ENCODE assay signal across 14 cellular contexts in the genomic region with DNA sequence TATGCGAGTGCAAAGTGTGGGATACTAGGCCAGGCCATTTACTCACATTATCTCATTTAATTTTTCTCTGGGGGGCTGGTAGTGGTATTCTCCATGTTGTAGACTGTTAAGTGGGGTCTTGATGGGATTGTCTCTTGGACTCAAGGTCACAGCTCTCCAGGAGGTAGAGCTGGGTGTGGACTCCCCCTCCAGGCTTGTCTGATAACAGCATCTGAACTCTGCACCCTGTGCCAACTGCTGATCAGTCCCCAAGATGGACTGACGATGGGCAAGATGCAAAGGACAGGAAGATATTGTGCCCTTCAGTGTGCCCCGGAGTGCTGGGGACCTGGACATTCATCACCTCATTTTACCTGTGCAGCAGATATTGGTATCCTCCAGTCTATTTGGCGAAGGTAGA.
DNase-seq lines count a peak whose midpoint lies in the region; ATAC-seq and TF ChIP-seq lines count a peak whose summit lies in the region.
"Had no signal": no experiment of that assay in that cellular context is flagged by ENCODE, and none has a peak within 500 bp of the region (broad histone marks: within the 10 kb centered on the region; RNA-seq: fewer than 3 reads in every experiment).

No MANE protein-coding gene starts in this region.

- H3K9me3 Mint-ChIP-seq in HFFc6 (no peaks in the 10 kb centered on the region), nephron (no peaks in the 10 kb centered on the region)

- peak overlapping the region; percentile 88 for H3K27ac ChIP-seq in DND-41 (ENCODE audit: low read length)
- H3K27ac ChIP-seq: SJSA1, thoracic aorta had no signal

- H3K27me3 ChIP-seq in DND-41 (ENCODE audit: insufficient read depth, low read length, poor library complexity), result no peaks in the 10 kb centered on the region
- H3K27me3 ChIP-seq: SJSA1 had no signal

- H3K27me3 Mint-ChIP-seq in HFFc6 (ENCODE audit: insufficient read depth) (no peaks in the 10 kb centered on the region; the same call in 1 of the 2 replicates), T-helper 17 cell (no peaks in the 10 kb centered on the region), nephron (ENCODE audit: low read depth) (peaks cover 25% of the 10 kb centered on the region)
- H3K27me3 Mint-ChIP-seq: progenitor cell of endocrine pancreas had no signal

- no peak overlapping the region for H3K27ac Mint-ChIP-seq in HFFc6
- peak overlapping the region; percentile 24 for H3K27ac Mint-ChIP-seq in T-helper 17 cell
- H3K27ac Mint-ChIP-seq in nephron, result peak overlapping the region in 2 of 3 experiments; percentile 14 to 75
- H3K27ac Mint-ChIP-seq: progenitor cell of endocrine pancreas had no signal

- no peak overlapping the region for H3K9ac ChIP-seq in DND-41 (ENCODE audit: low read depth, low read length)

- H3K4me3 ChIP-seq in DND-41 (ENCODE audit: low read depth in 1 of 2, low read length in 2 of 2), result no peak overlapping the region
- H3K4me3 ChIP-seq: SJSA1, thoracic aorta had no signal

- DNase-seq in DND-41, result no peak
- DNase-seq in HFFc6, result no peak
- DNase-seq in T-helper 17 cell, result no peak
- DNase-seq in NCI-H2171 treated with DMSO at 0.1 percent for 48 hours (lab: John Stamatoyannopoulos, UW), result no peak
- no peak for DNase-seq in NCI-H345 treated with DMSO at 0.1 percent for 48 hours (lab: John Stamatoyannopoulos, UW; ENCODE audit: unreplicated experiment)
- DNase-seq in NCI-H510A (lab: John Stamatoyannopoulos, UW), result no peak
- DNase-seq: activated CD4-positive, alpha-beta T cell treated with anti-CD3 and anti-CD28 coated beads for 4 hours; activated naive CD4-positive, alpha-beta T cell treated with Interleukin-2 at 50 U/mL for 16 hours; KG1 had no signal

- H3K4me1 Mint-ChIP-seq in HFFc6 (ENCODE audit: low read depth) (peaks cover 48% of the 10 kb centered on the region), T-helper 17 cell (peaks cover 51% of the 10 kb centered on the region), nephron (peaks cover 37% of the 10 kb centered on the region)

- H3K9me3 ChIP-seq in DND-41 (ENCODE audit: insufficient read depth, low read length, severe bottlenecking), result no peaks in the 10 kb centered on the region
- H3K9me3 ChIP-seq in T-helper 17 cell (ENCODE audit: control insufficient read depth, low read length, poor library complexity, severe bottlenecking), result no peaks in the 10 kb centered on the region
- H3K9me3 ChIP-seq: SJSA1, thoracic aorta had no signal

- ATAC-seq in DND-41 (ENCODE audit: insufficient read depth, low read depth) (no peak), T-helper 17 cell (no peak), GM18520 (IDR thresholded peaks at IDR 0.05; ENCODE audit: unreplicated experiment) (no peak)

- H4K20me1 ChIP-seq in DND-41 (ENCODE audit: insufficient read depth, low read length), result peaks cover 32% of the 10 kb centered on the region

- no peak overlapping the region for H3K4me3 Mint-ChIP-seq in HFFc6
- H3K4me3 Mint-ChIP-seq in T-helper 17 cell, result no peak overlapping the region
- H3K4me3 Mint-ChIP-seq in nephron, result no peak overlapping the region

- H3K36me3 Mint-ChIP-seq in HFFc6 (ENCODE audit: low read depth) (no peaks in the 10 kb centered on the region; the same call in 1 of the 2 replicates), T-helper 17 cell (ENCODE audit: low read depth) (peaks cover 7% of the 10 kb centered on the region), nephron (ENCODE audit: low read depth) (peaks cover 30% of the 10 kb centered on the region)

- no peak overlapping the region for H3K4me2 ChIP-seq in DND-41 (ENCODE audit: insufficient read depth, low read length)

- TF ChIP-seq CTCF in DND-41 (IDR thresholded peaks at IDR 0.05; ENCODE audit: borderline replicate concordance, extremely low read depth, low read length, poor library complexity, severe bottlenecking) (peak; percentile 40), HFFc6 (IDR thresholded peaks at IDR 0.05) (peak; percentile 19), nephron (IDR thresholded peaks at IDR 0.05; ENCODE audit: unreplicated experiment in 3 of 3) (no peak)

- no peak overlapping the region for H2AFZ ChIP-seq in DND-41 (ENCODE audit: low read depth, low read length)

- peaks cover 93% of the 10 kb centered on the region for H3K36me3 ChIP-seq in DND-41 (ENCODE audit: insufficient read depth, low read length)
- H3K36me3 ChIP-seq: thoracic aorta had no signal

- peaks cover 97% of the 10 kb centered on the region for H3K4me1 ChIP-seq in DND-41 (ENCODE audit: insufficient read depth, low read length)

- peaks cover 100% of the 10 kb centered on the region for H3K79me2 ChIP-seq in DND-41 (ENCODE audit: insufficient read depth, low read length)

Comparison
In these comparisons a context has a peak if more than half of its experiments do, and no peak if none do; other contexts are left out.
1. CTCF ChIP-seq: peak in DND-41 (single experiment) and HFFc6 (single experiment); none in nephron (0 of 3).